In the genomic region with DNA sequence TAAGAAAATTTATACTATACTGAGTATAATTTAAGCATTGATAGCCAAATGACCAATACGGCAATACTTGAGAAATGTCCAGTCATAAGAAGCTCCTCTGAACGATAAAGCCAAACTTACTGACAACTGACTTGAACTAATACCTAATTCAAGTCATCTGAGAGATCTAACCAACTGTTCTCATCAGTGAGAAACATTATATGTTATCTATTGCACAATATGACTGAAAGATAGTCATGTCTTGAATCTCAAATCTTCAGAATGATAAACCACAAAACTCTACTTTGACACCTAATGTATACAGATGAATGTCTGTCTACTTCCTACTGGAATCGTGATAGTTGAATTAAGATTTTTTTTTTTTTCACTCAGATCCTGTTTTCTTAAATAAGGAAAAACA, we compare ENCODE assay signal across 21 cellular contexts. TPM values are rescaled to one million over a fixed set of nuclear protein-coding genes. Genes with fewer than 3 reads are reported as not detected.
DNase-seq lines count a peak whose midpoint lies in the region; ATAC-seq, FAIRE-seq and TF ChIP-seq lines count a peak whose summit lies in the region.
"Had no signal": no experiment of that assay in that cellular context is flagged by ENCODE, and none has a peak within 500 bp of the region (broad histone marks: within the 10 kb centered on the region; RNA-seq: fewer than 3 reads in every experiment).

No MANE protein-coding gene starts in this region.

- H3K27ac ChIP-seq in HepG2 (ENCODE audit: extremely low read length, insufficient read depth, low read length) (no peak overlapping the region), right lobe of liver (no peak overlapping the region)
- no peak overlapping the region for H3K27ac ChIP-seq in CD8-positive, alpha-beta memory T cell (ENCODE audit: low read depth, low read length)

- H3K4me1 ChIP-seq in HepG2 (ENCODE audit: insufficient read depth, low read length) (peaks cover 27% of the 10 kb centered on the region), right lobe of liver (peaks cover 0 to 17% (median 6%) of the 10 kb centered on the region in 4 donors)
- peaks cover under 1% of the 10 kb centered on the region for H3K4me1 ChIP-seq in CD8-positive, alpha-beta memory T cell (ENCODE audit: insufficient read depth, low read length)

- no peaks in the 10 kb centered on the region for H3K4me1 Mint-ChIP-seq in CD8-positive, alpha-beta memory T cell

- peaks cover 59% of the 10 kb centered on the region for H3K79me2 ChIP-seq in HepG2 (ENCODE audit: insufficient read depth, low read length)

- ATAC-seq in HepG2 (no peak), right lobe of liver (no peak), GM21786 (IDR thresholded peaks at IDR 0.05; ENCODE audit: unreplicated experiment) (no peak)

- H3K9me3 ChIP-seq in HepG2 (ENCODE audit: low read length) = no peaks in the 10 kb centered on the region
- no peaks in the 10 kb centered on the region for H3K9me3 ChIP-seq in right lobe of liver
- no peaks in the 10 kb centered on the region for H3K9me3 ChIP-seq in CD8-positive, alpha-beta memory T cell (ENCODE audit: low read length)
- H3K9me3 ChIP-seq: SK-N-SH had no signal

- WGBS in HepG2 (ENCODE audit: low lambda C conversion rate) = 71% methylated on average over 3 of the region's 3 CpGs
- WGBS in right lobe of liver (ENCODE audit: insufficient coverage, low coverage, low lambda C conversion rate, missing lambda C conversion rate) = 73% methylated on average over 3 of the region's 3 CpGs

- no peak for TF ChIP-seq RAD21 in HepG2 (CRISPR knock-in tag; IDR thresholded peaks at IDR 0.05)

- CTCF ChIA-PET in HepG2 (lab: Yijun Ruan, JAX; ENCODE audit: low intra/inter-chr PET ratio, low total read pairs) = no interaction called here
- CTCF ChIA-PET in CD8-positive, alpha-beta memory T cell (lab: Charles Lee) = no interaction called here

- H3K9ac ChIP-seq in HepG2 (ENCODE audit: insufficient read depth, low read depth, low read length) = no peak overlapping the region
- H3K9ac ChIP-seq: SK-N-SH had no signal

- no peaks in the 10 kb centered on the region for H3K27me3 ChIP-seq in HepG2 (ENCODE audit: control insufficient read depth in 1 of 2, insufficient read depth in 2 of 2, low read length in 2 of 2)
- no peaks in the 10 kb centered on the region for H3K27me3 ChIP-seq in right lobe of liver
- no peaks in the 10 kb centered on the region for H3K27me3 ChIP-seq in CD8-positive, alpha-beta memory T cell (ENCODE audit: insufficient read depth, low read length, poor library complexity, severe bottlenecking)

- no TSS peak for BruUV-seq in HepG2 (replicated peaks; lab: Mats Ljungman, UMichigan)

- no peaks in the 10 kb centered on the region for H3K9me3 Mint-ChIP-seq in CD8-positive, alpha-beta memory T cell

- no peak for TF ChIP-seq POLR2A in HepG2 (IDR thresholded peaks at IDR 0.05; ENCODE audit: insufficient read depth in 1 of 2, low read depth in 2 of 2, low read length in 2 of 2)
- TF ChIP-seq POLR2A in right lobe of liver (IDR thresholded peaks at IDR 0.05) = no peak

- H4K20me1 ChIP-seq in HepG2 (ENCODE audit: insufficient read depth, low read length) = peaks cover 4% of the 10 kb centered on the region; the same call in 1 of the 2 replicates

- TF ChIP-seq EP300 in HepG2 (IDR thresholded peaks at IDR 0.05; ENCODE audit: low read depth in 2 of 2, low read length in 2 of 2) = no peak
- no peak for TF ChIP-seq EP300 in HepG2 (CRISPR knock-in tag; IDR thresholded peaks at IDR 0.05; ENCODE audit: borderline replicate concordance)

- peaks cover 0 to 2% (median 0%) of the 10 kb centered on the region in 3 donors for H3K36me3 Mint-ChIP-seq in CD8-positive, alpha-beta memory T cell

- H3K4me3 Mint-ChIP-seq in CD8-positive, alpha-beta memory T cell = no peak overlapping the region

- no peak overlapping the region for H2AFZ ChIP-seq in HepG2 (ENCODE audit: low read length)

- no peak for TF ChIP-seq CTCF in HepG2 (CRISPR knock-in tag; IDR thresholded peaks at IDR 0.05)
- TF ChIP-seq CTCF in right lobe of liver (IDR thresholded peaks at IDR 0.05) = no peak

- in situ Hi-C loops in HepG2 (cut with HindIII; ENCODE audit: extremely low pct_ligation_motif_present, low pct_unique_long_range_greater_than_20kb) = no loop called here

- H3K4me3 ChIP-seq in HepG2 (replicated peaks in 1 of 3; ENCODE audit: insufficient read depth in 1 of 3, low read depth in 2 of 3, low read length in 3 of 3) (no peak overlapping the region), right lobe of liver (no peak overlapping the region)
- no peak overlapping the region for H3K4me3 ChIP-seq in CD8-positive, alpha-beta memory T cell (ENCODE audit: low read length)

- peaks cover 0 to 7% of the 10 kb centered on the region in 2 donors for H3K27me3 Mint-ChIP-seq in CD8-positive, alpha-beta memory T cell

- FAIRE-seq in HepG2 (lab: Jason Lieb, UNC) = no peak
- FAIRE-seq in RCC 7860 (lab: Jason Lieb, UNC) = peak; percentile 21
- FAIRE-seq: H54 had no signal

- POLR2A ChIA-PET in HepG2 (lab: Yijun Ruan, JAX) = no interaction called here
- POLR2A ChIA-PET in CD8-positive, alpha-beta memory T cell (lab: Charles Lee) = no interaction called here

- H3K36me3 ChIP-seq in HepG2 (replicated peaks in 1 of 2; ENCODE audit: control insufficient read depth in 1 of 2, insufficient read depth in 2 of 2, low read length in 2 of 2) (no peaks in the 10 kb centered on the region; a peak in 1 of 5 replicates), right lobe of liver (no peaks in the 10 kb centered on the region)
- no peaks in the 10 kb centered on the region for H3K36me3 ChIP-seq in CD8-positive, alpha-beta memory T cell (ENCODE audit: insufficient read depth, low read length)

- no peak for DNase-seq in HepG2 (ENCODE audit: low spot score)
- DNase-seq in right lobe of liver = no peak
- DNase-seq in RCC 7860 (ENCODE audit: low spot score) = no peak
- DNase-seq in iris pigment epithelial cell (ENCODE audit: low read depth) = peak; percentile 80
- no peak for DNase-seq in NCI-H526 (lab: John Stamatoyannopoulos, UW)
- no peak for DNase-seq in NCI-H226
- DNase-seq in CD8-positive, alpha-beta memory T cell = no peak
- DNase-seq: 8988T, DMS153, DND-41, Karpas-422, NCI-H1092 treated with DMSO at 0.1 percent for 48 hours, NCI-H1436, NCI-H187, NCI-H2081 treated with DMSO at 0.1 percent for 48 hours, NCI-H2171, NCI-H524, NCI-H774, SK-N-SH had no signal

- no peak overlapping the region for H3K27ac Mint-ChIP-seq in CD8-positive, alpha-beta memory T cell

- no peak overlapping the region for H3K4me2 ChIP-seq in HepG2 (ENCODE audit: low read depth, low read length)
- H3K4me2 ChIP-seq: SK-N-SH had no signal

- intact Hi-C loops in HepG2 (cut with micrococcal nuclease; ENCODE audit: unreplicated experiment) = no loop called here
- intact Hi-C loops in right lobe of liver (cut with DNase I) = no loop called here

TF ChIP-seq in HepG2, 621 proteins besides CTCF, POLR2A, EP300 and RAD21:
- TF ChIP-seq CBFB (CRISPR knock-in tag; IDR thresholded peaks at IDR 0.05) (no peak), CEBPB (IDR thresholded peaks at IDR 0.05; ENCODE audit: borderline replicate concordance, low read depth, low read length) (peak; percentile 72; the same call in 1 of the 2 replicates)

RNA-seq across cellular contexts. Expression of a gene that starts 39.0 kb away (rescaled TPM):
- total RNA-seq in HepG2 (2016; rRNA removed; fragmentation: Illumina TruSeq; extraction: Trizol) (33.6 and 70.6 TPM in 2 replicates), right lobe of liver (100 to 1,000 TPM; 127 to 262 (median 208) TPM)
- 4.5 and 4.6 TPM in 2 replicates for total RNA-seq in HepG2 (2016; cell fraction: cytosol; rRNA removed; fragmentation: Illumina TruSeq; extraction: Trizol; ENCODE audit: low read depth)
- total RNA-seq in HepG2 (2016; cell fraction: insoluble cytoplasmic fraction; rRNA removed; fragmentation: Illumina TruSeq; extraction: Trizol) = 27.5 and 74.9 TPM in 2 replicates
- total RNA-seq in HepG2 (2016; cell fraction: membrane; rRNA removed; fragmentation: Illumina TruSeq; extraction: Trizol) = 9.0 and 10.2 TPM in 2 replicates
- total RNA-seq in HepG2 (2016; cell fraction: nucleus; rRNA removed; fragmentation: Illumina TruSeq; extraction: Trizol) = 82.2 and 98.5 TPM in 2 replicates
- polyA plus RNA-seq in HepG2 (2011; rRNA removed) = 262 and 315 TPM in 2 replicates
- 227 and 358 TPM in 2 replicates for polyA plus RNA-seq in HepG2 (2011; cell fraction: cytosol; rRNA removed)
- polyA plus RNA-seq in HepG2 (2011; cell fraction: nucleus; rRNA removed) = 144 and 194 TPM in 2 replicates
- 183 and 345 TPM in 2 replicates for polyA plus RNA-seq in HepG2 (2012)
- polyA plus RNA-seq in HepG2 (2016; cell fraction: cytosol; fragmentation: Illumina TruSeq; extraction: Trizol; ENCODE audit: low read depth) = 4.5 and 4.7 TPM in 2 replicates
- polyA plus RNA-seq in HepG2 (2016; cell fraction: insoluble cytoplasmic fraction; fragmentation: Illumina TruSeq; extraction: Trizol; ENCODE audit: low read depth) = 41.3 and 45.6 TPM in 2 replicates
- 6.6 and 9.0 TPM in 2 replicates for polyA plus RNA-seq in HepG2 (2016; cell fraction: membrane; fragmentation: Illumina TruSeq; extraction: Trizol; ENCODE audit: low read depth)
- 116 and 117 TPM in 2 replicates for polyA plus RNA-seq in HepG2 (2016; cell fraction: nucleus; fragmentation: Illumina TruSeq; extraction: Trizol; ENCODE audit: insufficient read depth, low read depth)
- 307 and 343 TPM in 2 replicates for polyA minus RNA-seq in HepG2 (2011; rRNA and poly(A)+ RNA removed; ENCODE audit: low replicate concordance)
- polyA minus RNA-seq in HepG2 (2011; cell fraction: cytosol; rRNA and poly(A)+ RNA removed) = 128 and 205 TPM in 2 replicates
- 217 and 256 TPM in 2 replicates for polyA minus RNA-seq in HepG2 (2011; cell fraction: nucleus; rRNA and poly(A)+ RNA removed)
- total RNA-seq in CD8-positive, alpha-beta memory T cell = 10 to 100 TPM; 15.2 to 15.3 TPM
- polyA plus RNA-seq in CD8-positive, alpha-beta memory T cell = 5.3 TPM
